In genomic region chr12:93098077-93098476, GRCh38 we compare ENCODE assay signal across 8 cellular contexts.
DNase-seq lines count a peak whose midpoint lies in the region; ATAC-seq, FAIRE-seq and TF ChIP-seq lines count a peak whose summit lies in the region.
"Had no signal": no experiment of that assay in that cellular context is flagged by ENCODE, and none has a peak within 500 bp of the region (broad histone marks: within the 10 kb centered on the region; RNA-seq: fewer than 3 reads in every experiment).

No MANE protein-coding gene starts in this region.

- H3K4me3 ChIP-seq in keratinocyte (ENCODE audit: control insufficient read depth in 2 of 3, extremely low read depth in 1 of 3, insufficient read depth in 2 of 3, low read depth in 1 of 3, low read length in 3 of 3): no peak overlapping the region

- H3K4me2 ChIP-seq in keratinocyte (ENCODE audit: control insufficient read depth, extremely low read depth, insufficient read depth, low read depth, low read length): no peak overlapping the region

- no peak for FAIRE-seq in keratinocyte (lab: Jason Lieb, UNC)
- FAIRE-seq: colon had no signal

- no peaks in the 10 kb centered on the region for H4K20me1 ChIP-seq in keratinocyte (ENCODE audit: control insufficient read depth, extremely low read depth, insufficient read depth, low read length)

- no peaks in the 10 kb centered on the region for H3K27me3 ChIP-seq in keratinocyte (ENCODE audit: control insufficient read depth, extremely low read depth, insufficient read depth, low read length)

- TF ChIP-seq CTCF in GM12874 (IDR thresholded peaks at IDR 0.05; ENCODE audit: insufficient read depth, low read depth, low read length): peak; percentile 40; the same call in 1 of the 2 replicates
- peak; percentile 33 to 47 (median 34) for TF ChIP-seq CTCF in keratinocyte (optimal IDR thresholded peaks at IDR 0.05 in 1 of 3, IDR thresholded peaks at IDR 0.05 in 1 of 3, conservative IDR thresholded peaks at IDR 0.05 in 1 of 3; ENCODE audit: extremely low read depth in 1 of 3, insufficient read depth in 2 of 3, low read length in 3 of 3)

- H3K9ac ChIP-seq in keratinocyte (ENCODE audit: control insufficient read depth, extremely low read depth, insufficient read depth, low read length): no peak overlapping the region

- no peak overlapping the region for H3K27ac ChIP-seq in keratinocyte (ENCODE audit: control insufficient read depth, insufficient read depth, low read length)

- H3K79me2 ChIP-seq in keratinocyte (ENCODE audit: control insufficient read depth, insufficient read depth, low read length): no peaks in the 10 kb centered on the region

- H3K9me3 ChIP-seq in keratinocyte (ENCODE audit: control insufficient read depth, low read depth, low read length): no peaks in the 10 kb centered on the region

- H3K36me3 ChIP-seq in keratinocyte (ENCODE audit: control insufficient read depth in 2 of 2, extremely low read depth in 1 of 2, insufficient read depth in 2 of 2, low read length in 2 of 2): no peaks in the 10 kb centered on the region

- peak in 57 of 76 experiments; percentile 4 to 74 (median 38) for DNase-seq in HUDEP-2 (lab: John Stamatoyannopoulos, UW; ENCODE audit: unreplicated experiment in 76 of 76)
- peak; percentile 60 for DNase-seq in T-helper 9 cell
- DNase-seq in astrocyte of the hippocampus (ENCODE audit: low read depth, low spot score): peak; percentile 24
- DNase-seq in keratinocyte (ENCODE audit: low read depth, low spot score): peak; percentile 33
- peak in 2 of 3 donors; percentile 25 to 38 for DNase-seq in stimulated activated CD4-positive, alpha-beta T cell treated with anti-CD3 and anti-CD28 coated beads, TNF-alpha, amount 100 ng/mL, for 1 hour (ENCODE audit: low read depth in 3 of 3, low spot score in 1 of 3)

- dilution Hi-C loops in keratinocyte (cut with MboI; ENCODE audit: extremely low pct_ligation_motif_present, low sequenced_read_pairs): no loop called here

- no peaks in the 10 kb centered on the region for H3K9me1 ChIP-seq in keratinocyte (ENCODE audit: control insufficient read depth, extremely low read depth, insufficient read depth, low read length)

- ATAC-seq in GM18858 (IDR thresholded peaks at IDR 0.05; ENCODE audit: unreplicated experiment): no peak

- no peak overlapping the region for H2AFZ ChIP-seq in keratinocyte (ENCODE audit: control insufficient read depth, low read length)

- H3K4me1 ChIP-seq in keratinocyte (ENCODE audit: control insufficient read depth, extremely low read depth, insufficient read depth, low read length): peaks cover 4% of the 10 kb centered on the region
